1 cellular context compared by ENCODE assay signal in genomic region chr2:11829947-11830707, GRCh38.
TF ChIP-seq lines count a peak whose summit lies in the region.

No MANE protein-coding gene starts in this region.

TF ChIP-seq in SK-N-SH, 30 proteins besides CTCF, POLR2A, EP300 and RAD21 (continued from another document):
- TF ChIP-seq NFIC (IDR thresholded peaks at IDR 0.05; ENCODE audit: borderline replicate concordance): peak; percentile 97
- TF ChIP-seq, protein P1, sequence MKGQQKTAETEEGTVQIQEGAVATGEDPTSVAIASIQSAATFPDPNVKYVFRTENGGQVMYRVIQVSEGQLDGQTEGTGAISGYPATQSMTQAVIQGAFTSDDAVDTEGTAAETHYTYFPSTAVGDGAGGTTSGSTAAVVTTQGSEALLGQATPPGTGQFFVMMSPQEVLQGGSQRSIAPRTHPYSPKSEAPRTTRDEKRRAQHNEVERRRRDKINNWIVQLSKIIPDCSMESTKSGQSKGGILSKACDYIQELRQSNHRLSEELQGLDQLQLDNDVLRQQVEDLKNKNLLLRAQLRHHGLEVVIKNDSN (IDR thresholded peaks at IDR 0.05; ENCODE audit: borderline replicate concordance, low read depth): no peak; the same call in 1 of the 2 replicates
- TF ChIP-seq, protein P2, sequence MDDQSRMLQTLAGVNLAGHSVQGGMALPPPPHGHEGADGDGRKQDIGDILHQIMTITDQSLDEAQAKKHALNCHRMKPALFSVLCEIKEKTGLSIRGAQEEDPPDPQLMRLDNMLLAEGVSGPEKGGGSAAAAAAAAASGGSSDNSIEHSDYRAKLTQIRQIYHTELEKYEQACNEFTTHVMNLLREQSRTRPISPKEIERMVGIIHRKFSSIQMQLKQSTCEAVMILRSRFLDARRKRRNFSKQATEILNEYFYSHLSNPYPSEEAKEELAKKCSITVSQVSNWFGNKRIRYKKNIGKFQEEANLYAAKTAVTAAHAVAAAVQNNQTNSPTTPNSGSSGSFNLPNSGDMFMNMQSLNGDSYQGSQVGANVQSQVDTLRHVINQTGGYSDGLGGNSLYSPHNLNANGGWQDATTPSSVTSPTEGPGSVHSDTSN (IDR thresholded peaks at IDR 0.05): peak; percentile 94
TF ChIP-seq in SK-N-SH: peak in this region for 23.
